ENCODE assay signal across 8 cellular contexts in genomic region chr16:73057369-73058210, GRCh38. TPM values are rescaled to one million over a fixed set of nuclear protein-coding genes. Genes with fewer than 3 reads are reported as not detected.
A peak's percentile ranks its signal among the peaks of the same experiment; 100 is the strongest.
DNase-seq lines count a peak whose midpoint lies in the region; TF ChIP-seq lines count a peak whose summit lies in the region.

No MANE protein-coding gene starts in this region.

- no peak overlapping the region for H4K5ac ChIP-seq in H9 (ENCODE audit: insufficient read length, low read depth, low read length)
- no peak overlapping the region for H4K5ac ChIP-seq in mesendoderm (ENCODE audit: low read length)

- no peak overlapping the region for H3T11ph ChIP-seq in H9 (ENCODE audit: low read length)

- H3K27me3 Mint-ChIP-seq in H9 (ENCODE audit: low read depth) = peaks cover 40% of the 10 kb centered on the region

- H2BK20ac ChIP-seq in H9 (ENCODE audit: low read depth, low read length, poor library complexity, severe bottlenecking) = no peak overlapping the region

- H3K14ac ChIP-seq in H9 (ENCODE audit: insufficient read depth, low read length) = no peak overlapping the region

- H4K20me1 ChIP-seq in H9 (ENCODE audit: control insufficient read depth, insufficient read depth, insufficient read length) = no peaks in the 10 kb centered on the region

- H2BK120ac ChIP-seq in H9 (ENCODE audit: low read depth, low read length, poor library complexity, severe bottlenecking) (no peak overlapping the region), mesendoderm (ENCODE audit: low read depth, low read length) (peak overlapping the region; percentile 68)

- peak overlapping the region; percentile 44 for H3K4me2 ChIP-seq in H9 (ENCODE audit: insufficient read depth, insufficient read length, low read length)
- peak overlapping the region; percentile 48 for H3K4me2 ChIP-seq in mesendoderm (ENCODE audit: low read length)

- peaks cover 13% of the 10 kb centered on the region for H3K23me2 ChIP-seq in H9 (ENCODE audit: insufficient read length, low read depth, low read length, poor library complexity, severe bottlenecking)

- H3K79me1 ChIP-seq in H9 (ENCODE audit: insufficient read depth, low read depth, low read length, poor library complexity, severe bottlenecking) = no peaks in the 10 kb centered on the region
- H3K79me1 ChIP-seq in mesendoderm (ENCODE audit: low read length) = peaks cover 2% of the 10 kb centered on the region

- H2AK5ac ChIP-seq in H9 (ENCODE audit: insufficient read length, low read length) (no peak overlapping the region), mesendoderm (ENCODE audit: low read length) (no peak overlapping the region)

- H2AFZ ChIP-seq in H9 (ENCODE audit: low read length) = no peak overlapping the region

- peak overlapping the region; percentile 66 to 88 for H3K4me3 Mint-ChIP-seq in H9

- TF ChIP-seq CTCF in H9 (conservative IDR thresholded peaks at IDR 0.05) = peak; percentile 21; the same call in 1 of the 3 replicates
- TF ChIP-seq CTCF in coronary artery (IDR thresholded peaks at IDR 0.05) = no peak
- TF ChIP-seq CTCF in vagina (IDR thresholded peaks at IDR 0.05) = no peak

- H3K18ac ChIP-seq in H9 (ENCODE audit: insufficient read length, low read depth, low read length) = no peak overlapping the region
- H3K18ac ChIP-seq in mesendoderm (ENCODE audit: low read length) = peak overlapping the region; percentile 97

- peak overlapping the region; percentile 79 for H3K4me3 ChIP-seq in coronary artery
- H3K4me3 ChIP-seq in mesendoderm (ENCODE audit: low read length) = peak overlapping the region; percentile 26
- H3K4me3 ChIP-seq in vagina = peak overlapping the region; percentile 54 to 76

- no peak overlapping the region for H2BK12ac ChIP-seq in H9 (ENCODE audit: insufficient read length, low read depth, low read length)

- H3K9me3 Mint-ChIP-seq in H9 = no peaks in the 10 kb centered on the region; a peak in 1 of 5 replicates

- peaks cover 38% of the 10 kb centered on the region for H3K27me3 ChIP-seq in H9 (ENCODE audit: insufficient read depth, low read length)
- H3K27me3 ChIP-seq in mesendoderm (ENCODE audit: insufficient read depth, low read length, poor library complexity) = peaks cover 21% of the 10 kb centered on the region
- no peaks in the 10 kb centered on the region for H3K27me3 ChIP-seq in vagina

- H4K8ac ChIP-seq in H9 (replicated peaks; ENCODE audit: insufficient read length, low read depth, low read length) (no peak overlapping the region), mesendoderm (ENCODE audit: low read depth, low read length) (peak overlapping the region; percentile 76)

- H3K36me3 Mint-ChIP-seq in H9 (ENCODE audit: insufficient read depth in 1 of 3, low read depth in 3 of 3) = peaks cover 0 to 2% (median 0%) of the 10 kb centered on the region in 3 experiments; a peak in 1 of 7 replicates

- no peak overlapping the region for H2BK15ac ChIP-seq in H9 (ENCODE audit: low read depth, low read length)
- H2BK15ac ChIP-seq in mesendoderm (replicated peaks; ENCODE audit: low read depth) = no peak overlapping the region

- peaks cover 9% of the 10 kb centered on the region for H3K4me1 ChIP-seq in H9 (ENCODE audit: insufficient read depth, low read length)
- H3K4me1 ChIP-seq in mesendoderm (ENCODE audit: control insufficient read depth, low read depth, low read length) = peaks cover 7% of the 10 kb centered on the region
- H3K4me1 ChIP-seq in vagina = peaks cover 41% of the 10 kb centered on the region

- H3K9me3 ChIP-seq in H9 (ENCODE audit: control insufficient read depth, low read depth, low read length) (no peaks in the 10 kb centered on the region), vagina (no peaks in the 10 kb centered on the region)

- H3K36me3 ChIP-seq in mesendoderm (ENCODE audit: control insufficient read depth, insufficient read depth, low read length) = no peaks in the 10 kb centered on the region
- H3K36me3 ChIP-seq in vagina = no peaks in the 10 kb centered on the region

- H3K56ac ChIP-seq in H9 (ENCODE audit: insufficient read length, low read depth, low read length) (no peak overlapping the region), mesendoderm (ENCODE audit: low read length) (peak overlapping the region; percentile 78)

- H2BK5ac ChIP-seq in H9 (ENCODE audit: insufficient read length, low read length) (no peak overlapping the region), mesendoderm (ENCODE audit: low read length) (no peak overlapping the region)

- H3K4ac ChIP-seq in H9 (ENCODE audit: low read depth, low read length) = no peak overlapping the region
- peak overlapping the region; percentile 93 for H3K4ac ChIP-seq in mesendoderm (ENCODE audit: low read depth, low read length)

- H3K27ac ChIP-seq in H9 (ENCODE audit: insufficient read length, low read depth, low read length) = no peak overlapping the region
- peak overlapping the region; percentile 98 to 99 for H3K27ac ChIP-seq in coronary artery
- H3K27ac ChIP-seq in mesendoderm (ENCODE audit: low read depth, low read length) = no peak overlapping the region
- H3K27ac ChIP-seq in vagina = peak overlapping the region; percentile 93

- H4K91ac ChIP-seq in H9 (ENCODE audit: insufficient read length, low read depth, low read length) = no peak overlapping the region

- WGBS in H9 (ENCODE audit: extremely low coverage, insufficient read length, low lambda C conversion rate) = no CpG with 5 or more reads among the region's 100 CpGs
- WGBS in mesendoderm (ENCODE audit: extremely low coverage, insufficient coverage, low lambda C conversion rate) = no CpG with 5 or more reads among the region's 100 CpGs

- H3K79me2 ChIP-seq in H9 (ENCODE audit: insufficient read depth, low read length) (no peaks in the 10 kb centered on the region), mesendoderm (ENCODE audit: control insufficient read depth, insufficient read depth, low read length) (peaks cover 4% of the 10 kb centered on the region)

- H3K27ac Mint-ChIP-seq in H9 = no peak overlapping the region

- H3K23ac ChIP-seq in H9 (ENCODE audit: insufficient read length, low read depth, low read length) = no peak overlapping the region
- no peak overlapping the region for H3K23ac ChIP-seq in mesendoderm (ENCODE audit: low read length)

- no peak overlapping the region for H3K9ac ChIP-seq in H9 (ENCODE audit: extremely low read depth, insufficient read length, low read length)
- H3K9ac ChIP-seq in mesendoderm (ENCODE audit: low read length) = peak overlapping the region; percentile 59

- intact Hi-C loops in vagina (cut with DNase I) = no loop called here

- peak in 1 of 2 donors; percentile 8 for TF ChIP-seq POLR2A in vagina (IDR thresholded peaks at IDR 0.05)

- H3K4me1 Mint-ChIP-seq in H9 = peaks cover 32 to 63% of the 10 kb centered on the region in 2 experiments

- peak; percentile 19 for DNase-seq in NCI-H345 (lab: John Stamatoyannopoulos, UW)
- DNase-seq in NCI-H345 treated with DMSO at 0.1 percent for 48 hours (lab: John Stamatoyannopoulos, UW; ENCODE audit: unreplicated experiment) = no peak
- no peak for DNase-seq in H9
- peak; percentile 36 for DNase-seq in NAMALWA (ENCODE audit: low spot score)
- DNase-seq in coronary artery (ENCODE audit: low spot score) = no peak
- no peak for DNase-seq in mesendoderm
- DNase-seq in vagina (ENCODE audit: extremely low spot score in 2 of 2) = no peak
- DNase-seq in central memory CD4-positive, alpha-beta T cell = no peak

RNA-seq across cellular contexts. Expression of gene ZFHX3, which starts 9.7 kb away (rescaled TPM):
- total RNA-seq in H9 (2021) (1.1 and 1.5 TPM in 2 replicates), vagina (28.0 TPM)
- polyA plus RNA-seq in mesendoderm (2013, experiment 1 of 2) = 0.86 TPM
- 0.76 TPM for polyA plus RNA-seq in mesendoderm (2013, experiment 2 of 2)

Comparison
In these comparisons a context has a peak if more than half of its experiments do, and no peak if none do; other contexts are left out.
1. DNase-seq: peak in NCI-H345 (single experiment) and NAMALWA (single experiment); none in NCI-H345 treated with DMSO at 0.1 percent for 48 hours (single experiment), H9 (single experiment), coronary artery (single experiment), mesendoderm (single experiment), vagina (0 of 2) and central memory CD4-positive, alpha-beta T cell (single experiment).
2. H3K27ac ChIP-seq: peak in coronary artery (2 of 2) and vagina (single experiment); none in H9 (single experiment) and mesendoderm (single experiment).
3. H3K4me3 ChIP-seq: peak in every context shown above with its lines; median percentile 79 in coronary artery; 65 in vagina; 26 in mesendoderm.
4. RNA of gene ZFHX3, which starts 9.7 kb away (total RNA-seq): 28.0 TPM in vagina (single experiment); 1.1 to 1.5 TPM in H9; every median in the first group is over 10 times any median in the second.